Comparison of ENCODE assay signal across 26 cellular contexts in the genomic region with DNA sequence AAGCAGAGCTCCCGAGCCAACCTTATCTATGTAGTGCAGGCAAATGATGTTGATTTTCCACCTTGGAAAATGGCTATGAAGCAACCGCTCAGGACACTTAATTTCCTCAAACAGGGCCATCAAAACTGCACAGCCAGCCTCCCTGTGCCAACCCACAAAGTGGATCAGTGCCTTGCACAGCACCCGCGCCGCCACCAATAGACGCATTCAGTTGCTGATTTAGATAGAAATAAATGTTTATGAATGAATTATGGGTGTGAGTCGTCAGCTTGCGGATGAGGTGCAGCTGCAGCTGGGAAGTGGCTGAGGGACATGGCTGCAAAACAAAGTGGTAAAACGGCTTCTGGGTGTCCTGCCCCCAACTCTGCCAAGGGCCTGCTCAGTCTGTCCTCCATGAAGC. TPM values are rescaled to one million over a fixed set of nuclear protein-coding genes. Genes with fewer than 3 reads are reported as not detected.
"Had no signal": no experiment of that assay in that cellular context is flagged by ENCODE, and none has a peak within 500 bp of the region (broad histone marks: within the 10 kb centered on the region; RNA-seq: fewer than 3 reads in every experiment).

No MANE protein-coding gene starts in this region.

- H3K4me2 ChIP-seq: hepatocyte had no signal

- H3K4me3 ChIP-seq: adrenal gland, body of pancreas, coronary artery, esophagus squamous epithelium, hepatocyte, upper lobe of left lung, vagina had no signal

- H3K27ac ChIP-seq: adrenal gland, hepatocyte, neutrophil, upper lobe of left lung, vagina had no signal

- H3K4me1 ChIP-seq: adrenal gland had no signal

- H3K9me3 ChIP-seq: adrenal gland, body of pancreas, esophagus squamous epithelium, neutrophil, upper lobe of left lung, vagina had no signal

- H3K27me3 ChIP-seq: adrenal gland, body of pancreas, esophagus squamous epithelium, hepatocyte, neutrophil, upper lobe of left lung, vagina had no signal

- H3K36me3 ChIP-seq: adrenal gland, neutrophil, vagina had no signal

- DNase-seq: activated CD4-positive, alpha-beta T cell treated with anti-CD3 and anti-CD28 coated beads for 4 hours; activated CD4-positive, alpha-beta T cell treated with anti-CD3 and anti-CD28 coated beads, Interleukin-2, amount 50 U/mL, for 48 hours; activated CD8-positive, alpha-beta memory T cell treated with anti-CD3 and anti-CD28 coated beads for 24 hours; activated effector memory CD4-positive, alpha-beta T cell treated with anti-CD3 and anti-CD28 coated beads, Interleukin-2, amount 50 U/mL, for 16 hours; activated naive CD4-positive, alpha-beta T cell treated with anti-CD3 and anti-CD28 coated beads for 36 hours; activated naive CD8-positive, alpha-beta T cell treated with anti-CD3 and anti-CD28 coated beads for 36 hours; adrenal gland; aorta; body of pancreas; esophagus squamous epithelium; foreskin melanocyte; islet precursor cell; left ventricle myocardium superior; naive B cell; nephron progenitor cell; retina; small intestine; stimulated activated CD4-positive, alpha-beta T cell treated with anti-CD3 and anti-CD28 coated beads, Interleukin-4, amount 100 ng/mL, for 24 hours; substantia nigra; T-helper 1 cell had no signal

RNA-seq across cellular contexts. Expression of gene SOD3, which starts 47.0 kb away (rescaled TPM):
- total RNA-seq: activated naive CD4-positive, alpha-beta T cell treated with anti-CD3 and anti-CD28 coated beads for 36 hours; activated naive CD8-positive, alpha-beta T cell treated with anti-CD3 and anti-CD28 coated beads for 36 hours; activated T-helper 1 cell treated with anti-CD3 and anti-CD28 coated beads, Interleukin-12 subunit alpha, Interleukin-12 subunit beta, Interleukin-2, Interleukin-4 antibody, amounts not matched to agents 30 ng/mL and 10 ng/mL and 1 ng/mL, durations not matched to agents 14 hours and 24 hours and 36 hours had no signal
